1 cellular context compared by ENCODE assay signal in the genomic region with DNA sequence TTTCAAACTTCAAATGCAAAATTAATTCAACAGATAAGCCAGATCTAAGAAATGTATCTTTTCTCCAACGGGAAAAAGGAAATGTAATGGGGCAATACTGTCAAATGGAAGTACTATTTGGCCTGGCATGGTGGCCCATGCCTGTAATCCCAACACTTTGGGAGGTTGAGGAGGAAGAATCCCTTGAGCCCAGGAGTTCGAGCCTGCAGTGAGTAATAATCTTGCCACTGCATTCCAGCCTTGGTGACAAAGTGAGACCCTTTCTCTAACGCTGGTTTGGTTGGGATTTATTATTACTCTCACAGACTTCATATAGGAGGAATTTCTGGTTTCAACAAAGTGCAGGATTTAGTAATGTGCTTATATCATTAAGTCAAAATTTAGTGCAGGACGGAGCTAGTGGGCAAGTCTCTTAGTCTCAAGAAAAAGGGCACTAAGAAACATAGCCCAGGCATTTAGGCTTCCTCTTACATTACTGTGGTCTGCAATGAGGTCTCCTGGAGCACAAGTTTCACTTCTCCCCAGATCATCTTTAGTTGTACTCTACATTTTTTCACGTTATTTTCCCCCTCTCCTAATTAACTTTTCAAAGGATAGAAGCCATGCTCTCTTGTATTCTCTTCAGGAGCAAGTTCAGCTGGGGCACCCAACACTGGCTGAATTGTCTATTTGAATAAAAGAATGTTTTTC.
TF ChIP-seq lines count a peak whose summit lies in the region.

No MANE protein-coding gene starts in this region.

TF ChIP-seq in endothelial cell of umbilical vein, 7 proteins besides CTCF, POLR2A, EP300 and RAD21:
- TF ChIP-seq GATA2 (IDR thresholded peaks at IDR 0.05; ENCODE audit: insufficient read depth, insufficient read length, low read depth, low read length) (no peak), EZH2 (IDR thresholded peaks at IDR 0.05; ENCODE audit: borderline replicate concordance, low read depth, low read length, severe bottlenecking) (no peak), MYC (IDR thresholded peaks at IDR 0.05; ENCODE audit: low read depth, low read length) (no peak), POLR2AphosphoS5 (IDR thresholded peaks at IDR 0.05; ENCODE audit: insufficient read depth, low read depth, low read length) (no peak), JUN (IDR thresholded peaks at IDR 0.05; ENCODE audit: borderline replicate concordance, insufficient read depth, insufficient read length, low read depth) (no peak), FOS (IDR thresholded peaks at IDR 0.05; ENCODE audit: borderline replicate concordance, insufficient read depth, low read length) (no peak)
- TF ChIP-seq, protein P1, sequence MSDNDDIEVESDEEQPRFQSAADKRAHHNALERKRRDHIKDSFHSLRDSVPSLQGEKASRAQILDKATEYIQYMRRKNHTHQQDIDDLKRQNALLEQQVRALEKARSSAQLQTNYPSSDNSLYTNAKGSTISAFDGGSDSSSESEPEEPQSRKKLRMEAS (IDR thresholded peaks at IDR 0.05; ENCODE audit: insufficient read depth, insufficient read length), result no peak
